8 cellular contexts compared by ENCODE assay signal in the genomic region with DNA sequence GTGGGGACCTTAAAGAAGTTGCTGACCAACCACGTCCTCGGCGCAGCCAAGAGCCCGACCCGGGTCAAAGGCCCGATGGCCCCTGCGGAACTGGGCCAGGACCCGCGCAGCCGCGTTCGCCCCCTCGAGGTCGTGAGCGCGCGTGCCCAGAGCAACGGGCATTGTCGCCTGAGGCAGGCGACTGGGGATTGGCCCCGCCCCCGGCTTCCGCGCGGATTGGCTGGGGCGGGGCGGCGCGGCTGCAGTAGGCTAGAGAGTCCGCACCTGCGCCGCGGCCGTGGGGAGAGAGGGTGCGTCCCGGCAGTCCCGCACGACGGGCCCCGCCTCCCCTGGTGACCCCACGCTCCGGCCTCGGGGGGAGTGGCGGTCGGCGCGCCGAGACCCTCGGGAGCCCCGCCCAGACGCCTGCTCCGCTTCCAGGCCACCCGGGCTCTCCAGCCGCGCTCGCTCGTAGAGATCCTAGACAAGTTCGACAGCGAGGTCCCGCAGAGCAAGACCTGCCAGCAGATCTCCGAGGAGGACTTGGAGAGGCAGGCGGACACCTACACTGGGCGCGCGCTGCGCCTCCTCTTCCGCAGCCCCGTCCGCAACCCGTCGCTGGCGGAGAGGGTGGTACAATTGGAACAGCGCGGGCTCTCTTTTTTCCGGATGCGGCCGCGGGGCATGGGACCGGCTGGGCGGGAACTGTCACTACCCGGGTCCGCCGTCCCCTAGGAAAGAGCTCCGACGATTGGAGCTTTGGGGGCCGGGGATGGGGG. TPM values are rescaled to one million over a fixed set of nuclear protein-coding genes. Genes with fewer than 3 reads are reported as not detected.
DNase-seq lines count a peak whose midpoint lies in the region; ATAC-seq and TF ChIP-seq lines count a peak whose summit lies in the region.

No MANE protein-coding gene starts in this region.

- H3K27ac Mint-ChIP-seq in CD8-positive, alpha-beta memory T cell = peak overlapping the region in 4 of 8 donors; percentile 23 to 71 (median 57)

- no peaks in the 10 kb centered on the region for H3K9me3 ChIP-seq in CD8-positive, alpha-beta memory T cell (ENCODE audit: low read length)
- H3K9me3 ChIP-seq in neutrophil (no peaks in the 10 kb centered on the region), thyroid gland (no peaks in the 10 kb centered on the region)

- peak overlapping the region; percentile 80 to 94 (median 86) for H3K4me3 Mint-ChIP-seq in CD8-positive, alpha-beta memory T cell

- CTCF ChIA-PET in CD8-positive, alpha-beta memory T cell (lab: Charles Lee) = interaction anchor here (0.6 to 3.3 kb wide), 6 partner anchors 10 to 281 kb away, joined by 3 to 15 read pairs (median 4); a partner anchor contains a TSS

- H3K4me1 ChIP-seq in CD8-positive, alpha-beta memory T cell (ENCODE audit: insufficient read depth, low read length) = peaks cover 15% of the 10 kb centered on the region
- H3K4me1 ChIP-seq in neutrophil (ENCODE audit: control insufficient read depth in 1 of 2, insufficient read depth in 1 of 2, low read depth in 1 of 2, low read length in 1 of 2) = peaks cover 16 to 19% of the 10 kb centered on the region in 2 experiments
- peaks cover 11% of the 10 kb centered on the region in 2 donors for H3K4me1 ChIP-seq in thyroid gland

- peak in 1 of 2 donors; percentile 65 for TF ChIP-seq POLR2A in thyroid gland (IDR thresholded peaks at IDR 0.05)

- ATAC-seq in GM19452 (IDR thresholded peaks at IDR 0.05; ENCODE audit: unreplicated experiment) = peak; percentile 78

- no peaks in the 10 kb centered on the region for H3K9me3 Mint-ChIP-seq in CD8-positive, alpha-beta memory T cell

- H3K4me3 ChIP-seq in CD8-positive, alpha-beta memory T cell (ENCODE audit: low read length) = peak overlapping the region; percentile 70
- peak overlapping the region; percentile 54 for H3K4me3 ChIP-seq in fibroblast of the aortic adventitia (ENCODE audit: low read depth, low read length)
- H3K4me3 ChIP-seq in neutrophil (ENCODE audit: low read depth in 1 of 2, low read length in 1 of 2) = peak overlapping the region; percentile 72 to 97
- peak overlapping the region; percentile 4 to 48 (median 47) for H3K4me3 ChIP-seq in thyroid gland (replicated peaks in 1 of 3)

- peaks cover 11 to 20% (median 13%) of the 10 kb centered on the region in 3 donors for H3K4me1 Mint-ChIP-seq in CD8-positive, alpha-beta memory T cell

- 1 to 2% methylated on average over 29 to 31 of the region's 86 CpGs for WGBS in thyroid gland, 2 donors

- POLR2A ChIA-PET in CD8-positive, alpha-beta memory T cell (lab: Charles Lee) = no interaction called here

- TF ChIP-seq CTCF in fibroblast of the aortic adventitia (IDR thresholded peaks at IDR 0.05; ENCODE audit: insufficient read depth, low read length) (peak; percentile 7), neutrophil (IDR thresholded peaks at IDR 0.05) (peak; percentile 35), thyroid gland (IDR thresholded peaks at IDR 0.05) (peak in 3 of 6 experiments; percentile 17 to 38 (median 32))

- H3K27me3 Mint-ChIP-seq in CD8-positive, alpha-beta memory T cell = no peaks in the 10 kb centered on the region

- intact Hi-C loops in thyroid gland (cut with DNase I) = no loop called here

- H3K36me3 Mint-ChIP-seq in CD8-positive, alpha-beta memory T cell = no peaks in the 10 kb centered on the region

- no peaks in the 10 kb centered on the region for H3K36me3 ChIP-seq in CD8-positive, alpha-beta memory T cell (ENCODE audit: insufficient read depth, low read length)
- no peaks in the 10 kb centered on the region for H3K36me3 ChIP-seq in neutrophil
- H3K36me3 ChIP-seq in thyroid gland = no peaks in the 10 kb centered on the region

- peak overlapping the region; percentile 68 for H3K27ac ChIP-seq in CD8-positive, alpha-beta memory T cell (ENCODE audit: low read depth, low read length)
- H3K27ac ChIP-seq in neutrophil = peak overlapping the region; percentile 37
- H3K27ac ChIP-seq in thyroid gland = peak overlapping the region in 2 of 3 donors; percentile 9 to 33

- H3K27me3 ChIP-seq in CD8-positive, alpha-beta memory T cell (ENCODE audit: insufficient read depth, low read length, poor library complexity, severe bottlenecking) = no peaks in the 10 kb centered on the region
- H3K27me3 ChIP-seq in neutrophil (peaks cover 26% of the 10 kb centered on the region), thyroid gland (no peaks in the 10 kb centered on the region)

- peak; percentile 73 to 84 (median 80) for DNase-seq in CD8-positive, alpha-beta memory T cell
- DNase-seq in HuH-7.5 (ENCODE audit: low spot score) (peak; percentile 94), OCI-M1 (lab: John Stamatoyannopoulos, UW) (peak; percentile 94), fibroblast of the aortic adventitia (ENCODE audit: low read depth) (no peak), thyroid gland (peak; percentile 88)
- peak; percentile 78 for DNase-seq in activated T-cell treated with anti-CD3 and anti-CD28 coated beads, Interleukin-2, amount 50 U/mL, for 1 hour

RNA-seq across cellular contexts. Expression of a gene that starts 8.3 kb away (rescaled TPM):
- total RNA-seq in CD8-positive, alpha-beta memory T cell = 10 to 100 TPM; 42.4 to 47.3 TPM
- polyA plus RNA-seq in CD8-positive, alpha-beta memory T cell = 38.7 TPM
- total RNA-seq in fibroblast of the aortic adventitia (ENCODE audit: low replicate concordance) (10.0 and 30.5 TPM in 2 replicates), thyroid gland (100 to 1,000 TPM in 2 of 4 donors, 10 to 100 TPM in 2; 72.7 to 135 (median 108) TPM)

RNA-seq across cellular contexts. Expression of a gene that starts 15.4 kb away (rescaled TPM):
- total RNA-seq in CD8-positive, alpha-beta memory T cell = 10 to 100 TPM; 71.5 to 74.7 TPM
- polyA plus RNA-seq in CD8-positive, alpha-beta memory T cell = 99.6 TPM
- total RNA-seq in fibroblast of the aortic adventitia (ENCODE audit: low replicate concordance) = 10.6 and 18.3 TPM in 2 replicates
- total RNA-seq in thyroid gland = 100 to 1,000 TPM in 2 of 4 donors, 10 to 100 TPM in 2; 60.2 to 444 (median 210) TPM

RNA-seq across cellular contexts. Expression of a gene that starts 25.0 kb away (rescaled TPM):
- under 1 TPM; 0.48 to 0.51 TPM for total RNA-seq in CD8-positive, alpha-beta memory T cell
- not detected for polyA plus RNA-seq in CD8-positive, alpha-beta memory T cell
- total RNA-seq in fibroblast of the aortic adventitia (ENCODE audit: low replicate concordance) (0.18 and 0.25 TPM in 2 replicates), thyroid gland (1 to 10 TPM in 1 of 4 donors, under 1 TPM in 3; 0.27 to 1.6 (median 0.74) TPM)

RNA-seq across cellular contexts. Expression of a gene that starts 27.7 kb away (rescaled TPM):
- 10 to 100 TPM; 75.2 to 79.0 TPM for total RNA-seq in CD8-positive, alpha-beta memory T cell
- 61.1 TPM for polyA plus RNA-seq in CD8-positive, alpha-beta memory T cell
- 14.6 and 25.2 TPM in 2 replicates for total RNA-seq in fibroblast of the aortic adventitia (ENCODE audit: low replicate concordance)
- 10 to 100 TPM; 44.5 to 72.7 (median 54.6) TPM for total RNA-seq in thyroid gland
